ENCODE assay signal across 8 cellular contexts in the genomic region with DNA sequence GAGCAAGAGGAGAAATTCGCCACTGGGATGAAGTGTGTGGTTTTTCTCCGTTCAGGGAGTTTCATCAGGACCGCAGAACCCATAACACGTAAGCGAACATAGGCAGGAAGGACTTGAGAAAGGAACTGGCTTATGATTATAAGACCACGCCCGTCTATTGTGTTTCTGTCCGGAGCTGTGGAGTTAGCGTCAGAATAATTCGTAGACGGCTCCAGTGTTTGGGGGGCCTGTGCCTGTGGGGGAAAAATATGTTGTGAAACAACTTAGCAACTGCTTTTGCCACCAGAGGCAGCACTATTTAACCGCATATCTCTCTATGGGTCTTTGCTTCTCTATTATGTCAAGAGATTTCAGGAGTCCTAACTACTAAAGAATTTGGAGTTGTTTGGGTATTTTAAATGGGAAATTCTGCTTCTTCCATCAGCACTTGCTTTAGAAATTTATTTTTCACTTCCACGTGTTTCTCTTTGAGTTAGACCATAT.
DNase-seq lines count a peak whose midpoint lies in the region; ATAC-seq and TF ChIP-seq lines count a peak whose summit lies in the region.

No MANE protein-coding gene starts in this region.

- peak; percentile 23 for ATAC-seq in HG02678 (IDR thresholded peaks at IDR 0.05; ENCODE audit: unreplicated experiment)
- ATAC-seq in GM18868 (IDR thresholded peaks at IDR 0.05; ENCODE audit: unreplicated experiment) = no peak
- no peak for ATAC-seq in HG02588 (IDR thresholded peaks at IDR 0.05; ENCODE audit: unreplicated experiment)

- H3K27ac ChIP-seq in brain microvascular endothelial cell = no peak overlapping the region
- H3K27ac ChIP-seq in skin epidermis = peak overlapping the region in 11 of 21 experiments; percentile 19 to 84 (median 68)

- H3K4me3 ChIP-seq in brain microvascular endothelial cell (ENCODE audit: low read depth, low read length) = no peak overlapping the region
- no peak overlapping the region for H3K4me3 ChIP-seq in skin epidermis

- no peak for TF ChIP-seq CTCF in brain microvascular endothelial cell (IDR thresholded peaks at IDR 0.05; ENCODE audit: low read depth, low read length, missing control alignments)

- peak; percentile 22 for DNase-seq in brain microvascular endothelial cell
- peak; percentile 16 for DNase-seq in iPS-NIHi7 (ENCODE audit: extremely low spot score)
- no peak for DNase-seq in DMS 273 treated with DMSO at 0.1 percent for 48 hours (lab: John Stamatoyannopoulos, UW)
- no peak for DNase-seq in central memory CD4-positive, alpha-beta T cell

- peaks cover 4% of the 10 kb centered on the region for H3K27me3 ChIP-seq in brain microvascular endothelial cell (replicated peaks)

- H3K36me3 ChIP-seq in brain microvascular endothelial cell (replicated peaks) = no peaks in the 10 kb centered on the region

- in situ Hi-C loops in brain microvascular endothelial cell (cut with HindIII; ENCODE audit: low pct_ligation_motif_present, low sequenced_read_pairs) = no loop called here

Comparison
In these comparisons a context has a peak if more than half of its experiments do, and no peak if none do; other contexts are left out.
1. DNase-seq: peak in brain microvascular endothelial cell (single experiment) and iPS-NIHi7 (single experiment); none in DMS 273 treated with DMSO at 0.1 percent for 48 hours (single experiment) and central memory CD4-positive, alpha-beta T cell (single experiment).